Comparison of ENCODE assay signal across 1 cellular context in the genomic region with DNA sequence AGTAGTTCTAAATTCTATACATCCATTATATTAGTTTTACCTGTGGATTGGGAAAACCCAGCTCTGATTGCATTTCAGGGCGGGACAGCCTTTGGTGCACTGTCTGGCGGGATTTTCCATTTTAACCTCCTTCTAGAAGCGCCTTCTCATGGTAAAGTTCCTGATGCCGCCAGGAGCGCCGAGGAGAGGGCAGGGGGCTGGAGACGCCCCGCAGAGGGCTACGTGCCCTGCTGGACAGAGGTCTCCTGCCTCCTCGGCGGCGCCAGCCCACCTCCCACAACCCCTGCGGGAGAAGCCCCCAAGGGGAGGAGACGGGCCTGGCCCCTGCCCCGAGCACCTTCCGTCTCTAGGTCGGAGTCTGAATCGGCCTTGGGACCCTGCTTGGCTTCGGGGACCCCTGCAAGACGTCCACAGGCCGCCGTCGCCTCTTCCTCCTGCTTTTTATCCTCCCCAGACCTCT.
TF ChIP-seq lines count a peak whose summit lies in the region.

No MANE protein-coding gene starts in this region.

TF ChIP-seq in HCT116, 20 proteins besides CTCF, POLR2A, EP300 and RAD21 (continued from another document):
- TF ChIP-seq, protein P1, sequence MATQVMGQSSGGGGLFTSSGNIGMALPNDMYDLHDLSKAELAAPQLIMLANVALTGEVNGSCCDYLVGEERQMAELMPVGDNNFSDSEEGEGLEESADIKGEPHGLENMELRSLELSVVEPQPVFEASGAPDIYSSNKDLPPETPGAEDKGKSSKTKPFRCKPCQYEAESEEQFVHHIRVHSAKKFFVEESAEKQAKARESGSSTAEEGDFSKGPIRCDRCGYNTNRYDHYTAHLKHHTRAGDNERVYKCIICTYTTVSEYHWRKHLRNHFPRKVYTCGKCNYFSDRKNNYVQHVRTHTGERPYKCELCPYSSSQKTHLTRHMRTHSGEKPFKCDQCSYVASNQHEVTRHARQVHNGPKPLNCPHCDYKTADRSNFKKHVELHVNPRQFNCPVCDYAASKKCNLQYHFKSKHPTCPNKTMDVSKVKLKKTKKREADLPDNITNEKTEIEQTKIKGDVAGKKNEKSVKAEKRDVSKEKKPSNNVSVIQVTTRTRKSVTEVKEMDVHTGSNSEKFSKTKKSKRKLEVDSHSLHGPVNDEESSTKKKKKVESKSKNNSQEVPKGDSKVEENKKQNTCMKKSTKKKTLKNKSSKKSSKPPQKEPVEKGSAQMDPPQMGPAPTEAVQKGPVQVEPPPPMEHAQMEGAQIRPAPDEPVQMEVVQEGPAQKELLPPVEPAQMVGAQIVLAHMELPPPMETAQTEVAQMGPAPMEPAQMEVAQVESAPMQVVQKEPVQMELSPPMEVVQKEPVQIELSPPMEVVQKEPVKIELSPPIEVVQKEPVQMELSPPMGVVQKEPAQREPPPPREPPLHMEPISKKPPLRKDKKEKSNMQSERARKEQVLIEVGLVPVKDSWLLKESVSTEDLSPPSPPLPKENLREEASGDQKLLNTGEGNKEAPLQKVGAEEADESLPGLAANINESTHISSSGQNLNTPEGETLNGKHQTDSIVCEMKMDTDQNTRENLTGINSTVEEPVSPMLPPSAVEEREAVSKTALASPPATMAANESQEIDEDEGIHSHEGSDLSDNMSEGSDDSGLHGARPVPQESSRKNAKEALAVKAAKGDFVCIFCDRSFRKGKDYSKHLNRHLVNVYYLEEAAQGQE (IDR thresholded peaks at IDR 0.05; ENCODE audit: low read depth): no peak
- TF ChIP-seq FOSL1 (IDR thresholded peaks at IDR 0.05; ENCODE audit: low read depth): no peak
- TF ChIP-seq CBX3 (IDR thresholded peaks at IDR 0.05; ENCODE audit: low read depth): no peak
- no peak for TF ChIP-seq EZH2phosphoT487 (IDR thresholded peaks at IDR 0.05; ENCODE audit: borderline replicate concordance)
- TF ChIP-seq, protein P2, sequence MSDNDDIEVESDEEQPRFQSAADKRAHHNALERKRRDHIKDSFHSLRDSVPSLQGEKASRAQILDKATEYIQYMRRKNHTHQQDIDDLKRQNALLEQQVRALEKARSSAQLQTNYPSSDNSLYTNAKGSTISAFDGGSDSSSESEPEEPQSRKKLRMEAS (IDR thresholded peaks at IDR 0.05): no peak
- TF ChIP-seq YY1 (IDR thresholded peaks at IDR 0.05; ENCODE audit: extremely low read depth, insufficient replicate concordance, low read depth, low read length): no peak
- no peak for TF ChIP-seq SP1 (IDR thresholded peaks at IDR 0.05; ENCODE audit: low read depth)
- TF ChIP-seq TCF7L2 (IDR thresholded peaks at IDR 0.05; ENCODE audit: borderline replicate concordance, extremely low read depth, insufficient read depth, insufficient read length): no peak
- TF ChIP-seq, protein P3, sequence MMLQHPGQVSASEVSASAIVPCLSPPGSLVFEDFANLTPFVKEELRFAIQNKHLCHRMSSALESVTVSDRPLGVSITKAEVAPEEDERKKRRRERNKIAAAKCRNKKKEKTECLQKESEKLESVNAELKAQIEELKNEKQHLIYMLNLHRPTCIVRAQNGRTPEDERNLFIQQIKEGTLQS (IDR thresholded peaks at IDR 0.05): no peak
- no peak for TF ChIP-seq EZH2 (IDR thresholded peaks at IDR 0.05)
- no peak for TF ChIP-seq POLR2AphosphoS5 (IDR thresholded peaks at IDR 0.05; ENCODE audit: low read depth, low read length)
- no peak for TF ChIP-seq ELF1 (IDR thresholded peaks at IDR 0.05; ENCODE audit: borderline replicate concordance, low read depth)
- no peak for TF ChIP-seq CEBPB (IDR thresholded peaks at IDR 0.05; ENCODE audit: low read depth)
- no peak for TF ChIP-seq ZFX (IDR thresholded peaks at IDR 0.05)
- no peak for TF ChIP-seq ZNF274 (IDR thresholded peaks at IDR 0.05; ENCODE audit: low read depth, low read length)
